In the genomic region with DNA sequence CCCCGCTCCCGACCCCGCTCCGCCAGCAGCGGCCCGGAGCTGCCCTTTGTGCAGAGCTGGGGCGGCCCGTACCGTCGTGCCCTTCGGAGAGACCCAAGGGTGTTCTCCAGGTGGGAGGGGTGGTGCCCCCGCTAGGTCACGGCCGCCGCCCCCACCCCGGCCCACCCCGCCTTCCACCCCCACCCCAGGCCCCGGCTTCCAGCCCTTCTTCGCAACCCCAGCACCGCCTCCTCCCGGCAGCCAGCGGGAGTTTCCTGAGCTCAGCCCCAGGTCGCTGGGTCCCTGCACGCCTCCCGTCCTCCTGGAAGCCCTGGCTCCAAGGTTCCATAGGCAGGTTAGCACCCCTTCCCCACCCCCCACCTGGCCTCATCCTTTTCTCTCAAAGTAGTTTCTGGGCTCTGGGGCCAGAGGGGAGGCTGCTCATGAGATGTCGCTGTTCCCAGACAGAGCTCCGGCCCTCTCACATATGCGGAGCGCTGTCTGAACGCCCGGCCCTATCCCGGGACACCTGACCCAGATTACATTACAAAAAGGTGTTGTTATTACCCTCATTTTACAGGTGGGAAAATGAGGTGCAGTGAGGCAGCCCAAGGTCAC, we compare ENCODE assay signal across 8 cellular contexts. TPM values are rescaled to one million over a fixed set of nuclear protein-coding genes. Genes with fewer than 3 reads are reported as not detected.
DNase-seq lines count a peak whose midpoint lies in the region; ATAC-seq, FAIRE-seq and TF ChIP-seq lines count a peak whose summit lies in the region.

No MANE protein-coding gene starts in this region.

- peak in 2 of 7 experiments; percentile 31 to 39 for DNase-seq in CD8-positive, alpha-beta T cell
- DNase-seq in GM20000 (ENCODE audit: low spot score) (peak; percentile 83), activated B cell treated with CpG ODN at 0.5 μM for 24 hours (no peak), foreskin keratinocyte (no peak), small intestine (peak; percentile 40)

- H3K27me3 ChIP-seq in CD8-positive, alpha-beta T cell (ENCODE audit: insufficient read depth, low read length), result no peaks in the 10 kb centered on the region
- H3K27me3 ChIP-seq in foreskin keratinocyte, result peaks cover 7% of the 10 kb centered on the region
- peaks cover 6 to 13% of the 10 kb centered on the region in 2 donors for H3K27me3 ChIP-seq in small intestine (ENCODE audit: control insufficient read depth in 2 of 2, insufficient read depth in 2 of 2, low read length in 2 of 2)

- peak; percentile 42 for ATAC-seq in CD8-positive, alpha-beta T cell
- ATAC-seq in activated B cell treated with CpG ODN at 0.5 μM for 24 hours (ENCODE audit: low read depth), result peak; percentile 43
- peak; percentile 47 for ATAC-seq in foreskin keratinocyte
- ATAC-seq in GM21367 (IDR thresholded peaks at IDR 0.05; ENCODE audit: unreplicated experiment), result no peak
- ATAC-seq in HG03108 (IDR thresholded peaks at IDR 0.05; ENCODE audit: unreplicated experiment), result no peak
- no peak for ATAC-seq in GM21360 (IDR thresholded peaks at IDR 0.05; ENCODE audit: unreplicated experiment)

- CTCF ChIA-PET in CD8-positive, alpha-beta T cell (lab: Charles Lee), result interaction anchor here (0.7 kb wide), 1 partner anchor 131 kb away, joined by 3 read pairs; no protein-coding TSS in a partner anchor
- CTCF ChIA-PET in activated B cell treated with CpG ODN at 0.5 μM for 24 hours (lab: Charles Lee), result interaction anchor here (0.6 to 1.2 kb wide), 6 partner anchors 14 to 121 kb away, joined by 3 to 5 read pairs (median 3); no protein-coding TSS in a partner anchor

- no peak overlapping the region for H3K27ac Mint-ChIP-seq in CD8-positive, alpha-beta T cell
- H3K27ac Mint-ChIP-seq in activated B cell treated with CpG ODN at 0.5 μM for 24 hours, result no peak overlapping the region

- H3K4me3 Mint-ChIP-seq in CD8-positive, alpha-beta T cell, result peak overlapping the region; percentile 70
- peak overlapping the region; percentile 66 for H3K4me3 Mint-ChIP-seq in activated B cell treated with CpG ODN at 0.5 μM for 24 hours

- H3K9me3 Mint-ChIP-seq in CD8-positive, alpha-beta T cell, result no peaks in the 10 kb centered on the region
- no peaks in the 10 kb centered on the region for H3K9me3 Mint-ChIP-seq in activated B cell treated with CpG ODN at 0.5 μM for 24 hours

- intact Hi-C loops in CD8-positive, alpha-beta T cell (cut with DNase I, micrococcal nuclease), result no loop called here
- intact Hi-C loops in activated B cell treated with CpG ODN at 0.5 μM for 24 hours (cut with micrococcal nuclease), result loop anchor here (5.0 kb wide), 1 partner anchor 44 kb away; no protein-coding TSS in a partner anchor

- POLR2A ChIA-PET in CD8-positive, alpha-beta T cell (lab: Charles Lee), result no interaction called here
- POLR2A ChIA-PET in activated B cell treated with CpG ODN at 0.5 μM for 24 hours (lab: Charles Lee), result interaction anchor here (0.7 kb wide), 1 partner anchor 96 kb away, joined by 3 read pairs; no protein-coding TSS in a partner anchor

- no peaks in the 10 kb centered on the region for H3K36me3 ChIP-seq in CD8-positive, alpha-beta T cell (ENCODE audit: insufficient read depth, low read length)
- no peaks in the 10 kb centered on the region for H3K36me3 ChIP-seq in small intestine (ENCODE audit: control insufficient read depth in 2 of 2, insufficient read depth in 2 of 2, low read length in 2 of 2)

- peaks cover 6% of the 10 kb centered on the region for H3K4me1 Mint-ChIP-seq in CD8-positive, alpha-beta T cell (ENCODE audit: low read depth)
- H3K4me1 Mint-ChIP-seq in activated B cell treated with CpG ODN at 0.5 μM for 24 hours, result peaks cover 17% of the 10 kb centered on the region

- no peak for TF ChIP-seq CTCF in CD8-positive, alpha-beta T cell (IDR thresholded peaks at IDR 0.05)
- TF ChIP-seq CTCF in GM20000 (IDR thresholded peaks at IDR 0.05; ENCODE audit: extremely low read depth, missing control alignments), result peak; percentile 35
- no peak for TF ChIP-seq CTCF in activated B cell treated with CpG ODN at 0.5 μM for 24 hours (IDR thresholded peaks at IDR 0.05)
- TF ChIP-seq CTCF in foreskin keratinocyte (conservative IDR thresholded peaks at IDR 0.05), result peak; percentile 53

- no peaks in the 10 kb centered on the region for H3K4me1 ChIP-seq in CD8-positive, alpha-beta T cell (ENCODE audit: insufficient read depth, low read length)
- H3K4me1 ChIP-seq in foreskin keratinocyte (peaks cover 4% of the 10 kb centered on the region), small intestine (ENCODE audit: control insufficient read depth in 2 of 2, insufficient read depth in 1 of 2, low read depth in 1 of 2, low read length in 1 of 2) (no peaks in the 10 kb centered on the region)

- no peaks in the 10 kb centered on the region for H3K36me3 Mint-ChIP-seq in CD8-positive, alpha-beta T cell
- H3K36me3 Mint-ChIP-seq in activated B cell treated with CpG ODN at 0.5 μM for 24 hours (ENCODE audit: low read depth), result no peaks in the 10 kb centered on the region

- no peak overlapping the region for H3K4me3 ChIP-seq in CD8-positive, alpha-beta T cell (ENCODE audit: low read depth, low read length)
- peak overlapping the region; percentile 31 to 64 for H3K4me3 ChIP-seq in small intestine (ENCODE audit: low read depth in 1 of 2, low read length in 2 of 2)

- H3K27me3 Mint-ChIP-seq in CD8-positive, alpha-beta T cell (ENCODE audit: low read depth), result peaks cover 23% of the 10 kb centered on the region
- H3K27me3 Mint-ChIP-seq in activated B cell treated with CpG ODN at 0.5 μM for 24 hours, result peaks cover 5% of the 10 kb centered on the region

- H3K27ac ChIP-seq in CD8-positive, alpha-beta T cell (ENCODE audit: low read depth, low read length), result no peak overlapping the region
- no peak overlapping the region for H3K27ac ChIP-seq in foreskin keratinocyte
- no peak overlapping the region for H3K27ac ChIP-seq in small intestine (ENCODE audit: low read depth in 1 of 2, low read length in 1 of 2)

- FAIRE-seq in small intestine (lab: Jason Lieb, UNC), result no peak

- 14 to 16% (median 15%) methylated on average over 13 to 31 of the region's 32 CpGs for WGBS in small intestine, 3 donors

- no peaks in the 10 kb centered on the region for H3K9me3 ChIP-seq in CD8-positive, alpha-beta T cell (ENCODE audit: low read length)
- H3K9me3 ChIP-seq in small intestine (ENCODE audit: control insufficient read depth, low read depth), result no peaks in the 10 kb centered on the region

RNA-seq across cellular contexts. Expression of gene FGFR3, which starts 25.2 kb away (rescaled TPM):
- total RNA-seq in CD8-positive, alpha-beta T cell, result not detected
- total RNA-seq in activated B cell treated with CpG ODN at 0.5 μM for 24 hours, result 0.10 and 0.40 TPM in 2 replicates
- 26.1 and 40.6 TPM in 2 replicates for total RNA-seq in foreskin keratinocyte
- polyA plus RNA-seq in foreskin keratinocyte, result 11.3 and 22.6 TPM in 2 replicates
- polyA plus RNA-seq in small intestine, result 10 to 100 TPM; 13.8 to 35.8 (median 35.7) TPM

RNA-seq across cellular contexts. Expression of gene TACC3, which starts 46.5 kb away (rescaled TPM):
- total RNA-seq in CD8-positive, alpha-beta T cell, result 100 to 1,000 TPM; 131 to 137 TPM
- 16.1 and 20.5 TPM in 2 replicates for total RNA-seq in activated B cell treated with CpG ODN at 0.5 μM for 24 hours
- total RNA-seq in foreskin keratinocyte, result 69.4 and 94.8 TPM in 2 replicates
- polyA plus RNA-seq in foreskin keratinocyte, result 86.2 and 112 TPM in 2 replicates
- 10 to 100 TPM; 11.9 to 41.4 (median 12.7) TPM for polyA plus RNA-seq in small intestine

RNA-seq across cellular contexts. Expression of gene TMEM129, which starts 46.7 kb away (rescaled TPM):
- 10 to 100 TPM; 14.5 to 14.8 TPM for total RNA-seq in CD8-positive, alpha-beta T cell
- total RNA-seq in activated B cell treated with CpG ODN at 0.5 μM for 24 hours (23.6 and 23.7 TPM in 2 replicates), foreskin keratinocyte (24.3 and 26.4 TPM in 2 replicates)
- polyA plus RNA-seq in foreskin keratinocyte (23.7 and 24.3 TPM in 2 replicates), small intestine (10 to 100 TPM; 18.6 to 47.2 (median 25.5) TPM)

RNA-seq across cellular contexts. Expression of gene SLBP, which starts 55.7 kb away (rescaled TPM):
- 10 to 100 TPM; 61.2 to 62.6 TPM for total RNA-seq in CD8-positive, alpha-beta T cell
- total RNA-seq in activated B cell treated with CpG ODN at 0.5 μM for 24 hours, result 34.0 and 37.8 TPM in 2 replicates
- total RNA-seq in foreskin keratinocyte, result 77.9 and 80.3 TPM in 2 replicates
- 59.9 and 67.7 TPM in 2 replicates for polyA plus RNA-seq in foreskin keratinocyte
- polyA plus RNA-seq in small intestine, result 10 to 100 TPM; 25.5 to 28.2 (median 27.6) TPM

Comparison
In these comparisons a context has a peak if more than half of its experiments do, and no peak if none do; other contexts are left out.
1. ATAC-seq: peak in CD8-positive, alpha-beta T cell (single experiment), activated B cell treated with CpG ODN at 0.5 μM for 24 hours (single experiment) and foreskin keratinocyte (single experiment); none in GM21367 (single experiment), HG03108 (single experiment) and GM21360 (single experiment).
2. DNase-seq: peak in GM20000 (single experiment) and small intestine (single experiment); none in activated B cell treated with CpG ODN at 0.5 μM for 24 hours (single experiment) and foreskin keratinocyte (0 of 2).
3. CTCF ChIP-seq: peak in GM20000 (single experiment) and foreskin keratinocyte (single experiment); none in CD8-positive, alpha-beta T cell (single experiment) and activated B cell treated with CpG ODN at 0.5 μM for 24 hours (single experiment).
4. RNA of gene FGFR3, which starts 25.2 kb away (total RNA-seq): 26.1 to 40.6 TPM in foreskin keratinocyte; 0.10 to 0.40 TPM in activated B cell treated with CpG ODN at 0.5 μM for 24 hours and not detected in CD8-positive, alpha-beta T cell; every median in the first group is over 10 times any median in the second.